In genomic region chr5:120512757-120513650, GRCh38 we compare ENCODE assay signal across 19 cellular contexts. TPM values are rescaled to one million over a fixed set of nuclear protein-coding genes. Genes with fewer than 3 reads are reported as not detected.
"Had no signal": no experiment of that assay in that cellular context is flagged by ENCODE, and none has a peak within 500 bp of the region (broad histone marks: within the 10 kb centered on the region; RNA-seq: fewer than 3 reads in every experiment).

No MANE protein-coding gene starts in this region.

- H3K4me1 Mint-ChIP-seq: natural killer cell; stimulated activated memory B cell treated with anti-CD40 and anti-IgM and Interleukin-4, amounts not matched to agents 10 μg/mL and 1 μg/mL and 100 μg/mL, for 72 hours had no signal

- H3K4me1 ChIP-seq: esophagus squamous epithelium, gastroesophageal sphincter, psoas muscle, spleen had no signal

- H3K27me3 ChIP-seq: esophagus squamous epithelium, gastroesophageal sphincter, spleen, tibial artery had no signal

- H3K9me3 Mint-ChIP-seq: stimulated activated memory B cell treated with anti-CD40 and anti-IgM and Interleukin-4, amounts not matched to agents 10 μg/mL and 1 μg/mL and 100 μg/mL, for 72 hours; stimulated activated naive CD8-positive, alpha-beta T cell treated with anti-CD3 and anti-CD28 coated beads, Interleukin-15, Interleukin-2, amounts not matched to agents 100 ng/mL and 50 ng/mL, for 24 hours had no signal

- H3K36me3 Mint-ChIP-seq: natural killer cell; stimulated activated memory B cell treated with anti-CD40 and anti-IgM and Interleukin-4, amounts not matched to agents 10 μg/mL and 1 μg/mL and 100 μg/mL, for 72 hours had no signal

- H3K4me3 Mint-ChIP-seq: effector memory CD8-positive, alpha-beta T cell; natural killer cell; stimulated activated memory B cell treated with anti-CD40 and anti-IgM and Interleukin-4, amounts not matched to agents 10 μg/mL and 1 μg/mL and 100 μg/mL, for 72 hours; stimulated activated naive CD8-positive, alpha-beta T cell treated with anti-CD3 and anti-CD28 coated beads, Interleukin-15, Interleukin-2, amounts not matched to agents 100 ng/mL and 50 ng/mL, for 24 hours had no signal

- H3K9me3 ChIP-seq: esophagus squamous epithelium, gastroesophageal sphincter, mucosa of descending colon, psoas muscle, spleen, tibial artery had no signal

- H3K27me3 Mint-ChIP-seq: effector memory CD8-positive, alpha-beta T cell; stimulated activated memory B cell treated with anti-CD40 and anti-IgM and Interleukin-4, amounts not matched to agents 10 μg/mL and 1 μg/mL and 100 μg/mL, for 72 hours; stimulated activated naive CD8-positive, alpha-beta T cell treated with anti-CD3 and anti-CD28 coated beads, Interleukin-15, Interleukin-2, amounts not matched to agents 100 ng/mL and 50 ng/mL, for 24 hours had no signal

- ATAC-seq: effector memory CD8-positive, alpha-beta T cell; gastroesophageal sphincter; left lobe of liver; mucosa of descending colon; natural killer cell; psoas muscle; sciatic nerve; stimulated activated memory B cell treated with anti-CD40 and anti-IgM and Interleukin-4, amounts not matched to agents 10 μg/mL and 1 μg/mL and 100 μg/mL, for 72 hours had no signal

- H3K27ac Mint-ChIP-seq: effector memory CD8-positive, alpha-beta T cell; natural killer cell; stimulated activated memory B cell treated with anti-CD40 and anti-IgM and Interleukin-4, amounts not matched to agents 10 μg/mL and 1 μg/mL and 100 μg/mL, for 72 hours; stimulated activated naive CD8-positive, alpha-beta T cell treated with anti-CD3 and anti-CD28 coated beads, Interleukin-15, Interleukin-2, amounts not matched to agents 100 ng/mL and 50 ng/mL, for 24 hours had no signal

- DNase-seq: effector memory CD8-positive, alpha-beta T cell; esophagus squamous epithelium; foreskin fibroblast; glutamatergic neuron; islet precursor cell; mammary epithelial cell; mucosa of descending colon; natural killer cell; psoas muscle; spleen; stimulated activated CD4-positive, alpha-beta T cell treated with anti-CD3 and anti-CD28 coated beads, Interleukin-15, amount 100 ng/mL, for 24 hours; stimulated activated CD4-positive, alpha-beta T cell treated with anti-CD3 and anti-CD28 coated beads, Interleukin-1b, Interleukin-23, amount 100 ng/mL, for 48 hours; stimulated activated CD4-positive, alpha-beta T cell treated with anti-CD3 and anti-CD28 coated beads, Interleukin-4, amount 100 ng/mL, for 24 hours; tibial artery had no signal

- H3K36me3 ChIP-seq: esophagus squamous epithelium, gastroesophageal sphincter, spleen, tibial artery had no signal

- H3K27ac ChIP-seq: esophagus squamous epithelium, gastroesophageal sphincter, psoas muscle, spleen, tibial artery had no signal

- H3K4me3 ChIP-seq: esophagus squamous epithelium, gastroesophageal sphincter, mucosa of descending colon, psoas muscle, spleen, tibial artery had no signal

RNA-seq across cellular contexts. Expression of gene PRR16, which starts 48.9 kb away (rescaled TPM):
- total RNA-seq: left lobe of liver, natural killer cell had no signal
